In genomic region chr3:133945696-133946095, GRCh38 we compare ENCODE assay signal across 19 cellular contexts. TPM values are rescaled to one million over a fixed set of nuclear protein-coding genes. Genes with fewer than 3 reads are reported as not detected.
DNase-seq lines count a peak whose midpoint lies in the region; FAIRE-seq and TF ChIP-seq lines count a peak whose summit lies in the region.
"Had no signal": no experiment of that assay in that cellular context is flagged by ENCODE, and none has a peak within 500 bp of the region (broad histone marks: within the 10 kb centered on the region; RNA-seq: fewer than 3 reads in every experiment).

No MANE protein-coding gene starts in this region.

- dilution Hi-C loops in keratinocyte (cut with MboI; ENCODE audit: extremely low pct_ligation_motif_present, low sequenced_read_pairs), result no loop called here

- H3K4me2 ChIP-seq in Loucy (ENCODE audit: low read depth, low read length, poor library complexity, severe bottlenecking) (peak overlapping the region; percentile 14), keratinocyte (ENCODE audit: control insufficient read depth, extremely low read depth, insufficient read depth, low read depth, low read length) (peak overlapping the region; percentile 60)
- H3K4me2 ChIP-seq: neural progenitor cell had no signal

- DNase-seq in T1000 (lab: John Stamatoyannopoulos, UW) (peak; percentile 7), keratinocyte (ENCODE audit: low read depth, low spot score) (no peak), stomach (no peak), A172 (ENCODE audit: low spot score) (no peak), KBM-7 (no peak), NCI-H2081 (lab: John Stamatoyannopoulos, UW) (no peak), small intestine (no peak)
- DNase-seq: activated CD8-positive, alpha-beta T cell treated with anti-CD3 and anti-CD28 coated beads, Interleukin-2, amount 10 ng/mL, durations not matched to agents 7 days and 5 days; activated naive CD4-positive, alpha-beta T cell treated with anti-CD3 and anti-CD28 coated beads for 36 hours; activated T-cell treated with anti-CD3 and anti-CD28 coated beads, Interleukin-2, amount 50 U/mL, for 4 hours; erythroblast; H9; mucosa of descending colon; NCI-H1694; stimulated activated CD4-positive, alpha-beta T cell treated with anti-CD3 and anti-CD28 coated beads, Interleukin-12 subunit alpha, Interleukin-12 subunit beta, amount 100 ng/mL, for 4 hours had no signal

- H3K4me3 ChIP-seq in Loucy (ENCODE audit: low read length, poor library complexity, severe bottlenecking), result no peak overlapping the region
- H3K4me3 ChIP-seq in keratinocyte (ENCODE audit: control insufficient read depth in 2 of 3, extremely low read depth in 1 of 3, insufficient read depth in 2 of 3, low read depth in 1 of 3, low read length in 3 of 3), result no peak overlapping the region
- no peak overlapping the region for H3K4me3 ChIP-seq in stomach
- H3K4me3 ChIP-seq in small intestine (ENCODE audit: low read depth in 1 of 2, low read length in 2 of 2), result no peak overlapping the region
- H3K4me3 ChIP-seq: mucosa of descending colon, neural progenitor cell, SK-N-MC had no signal

- FAIRE-seq in keratinocyte (lab: Jason Lieb, UNC), result peak; percentile 34
- no peak for FAIRE-seq in small intestine (lab: Jason Lieb, UNC)

- no peaks in the 10 kb centered on the region for H3K27me3 ChIP-seq in Loucy (ENCODE audit: insufficient read depth, low read length, poor library complexity, severe bottlenecking)
- peaks cover 74% of the 10 kb centered on the region for H3K27me3 ChIP-seq in keratinocyte (ENCODE audit: control insufficient read depth, extremely low read depth, insufficient read depth, low read length)
- no peaks in the 10 kb centered on the region for H3K27me3 ChIP-seq in stomach
- H3K27me3 ChIP-seq in small intestine (ENCODE audit: control insufficient read depth in 2 of 2, insufficient read depth in 2 of 2, low read length in 2 of 2), result no peaks in the 10 kb centered on the region
- H3K27me3 ChIP-seq: neural progenitor cell had no signal

- no peak for TF ChIP-seq EP300 in stomach (IDR thresholded peaks at IDR 0.05)

- no peaks in the 10 kb centered on the region for H3K9me2 ChIP-seq in Loucy (replicated peaks; ENCODE audit: low read depth, low read length)

- H3K36me3 ChIP-seq in Loucy (ENCODE audit: insufficient read depth, low read length) (no peaks in the 10 kb centered on the region), keratinocyte (ENCODE audit: control insufficient read depth in 2 of 2, extremely low read depth in 1 of 2, insufficient read depth in 2 of 2, low read length in 2 of 2) (no peaks in the 10 kb centered on the region), stomach (no peaks in the 10 kb centered on the region), small intestine (ENCODE audit: control insufficient read depth in 2 of 2, insufficient read depth in 2 of 2, low read length in 2 of 2) (no peaks in the 10 kb centered on the region)
- H3K36me3 ChIP-seq: neural progenitor cell had no signal

- 61 to 69% (median 66%) methylated on average over 7 of the region's 7 CpGs for WGBS in stomach, 5 donors
- WGBS in small intestine, 3 donors, result 80 to 85% (median 84%) methylated on average over 7 of the region's 7 CpGs

- H3K9me3 ChIP-seq in Loucy (ENCODE audit: insufficient read depth, low read depth, low read length) (no peaks in the 10 kb centered on the region), keratinocyte (ENCODE audit: control insufficient read depth, low read depth, low read length) (no peaks in the 10 kb centered on the region), stomach (no peaks in the 10 kb centered on the region), small intestine (ENCODE audit: control insufficient read depth, low read depth) (no peaks in the 10 kb centered on the region)
- H3K9me3 ChIP-seq: mucosa of descending colon had no signal

- H3K4me1 ChIP-seq in Loucy (ENCODE audit: insufficient read depth, low read length, poor library complexity, severe bottlenecking) (peaks cover 53% of the 10 kb centered on the region), keratinocyte (ENCODE audit: control insufficient read depth, extremely low read depth, insufficient read depth, low read length) (peaks cover 30% of the 10 kb centered on the region), stomach (peaks cover 20 to 52% (median 35%) of the 10 kb centered on the region in 4 donors), small intestine (ENCODE audit: control insufficient read depth in 2 of 2, insufficient read depth in 1 of 2, low read depth in 1 of 2, low read length in 1 of 2) (peaks cover 4 to 12% of the 10 kb centered on the region in 2 donors)
- H3K4me1 ChIP-seq: neural progenitor cell had no signal

- no peaks in the 10 kb centered on the region for H3F3A ChIP-seq in Loucy (ENCODE audit: low read depth)

- H4K20me1 ChIP-seq in Loucy (ENCODE audit: insufficient read depth, low read length, poor library complexity, severe bottlenecking) (no peaks in the 10 kb centered on the region), keratinocyte (ENCODE audit: control insufficient read depth, extremely low read depth, insufficient read depth, low read length) (peaks cover 12% of the 10 kb centered on the region)

- H3K79me2 ChIP-seq in Loucy (ENCODE audit: insufficient read depth, low read length) (no peaks in the 10 kb centered on the region), keratinocyte (ENCODE audit: control insufficient read depth, insufficient read depth, low read length) (no peaks in the 10 kb centered on the region)

- H3K9ac ChIP-seq in Loucy (ENCODE audit: low read depth, low read length, poor library complexity, severe bottlenecking) (no peak overlapping the region), keratinocyte (ENCODE audit: control insufficient read depth, extremely low read depth, insufficient read depth, low read length) (no peak overlapping the region)
- H3K9ac ChIP-seq: neural progenitor cell had no signal

- in situ Hi-C loops in KBM-7 (cut with MboI; ENCODE audit: low pct_unique_long_range_greater_than_20kb, low sequenced_read_pairs), result no loop called here

- H2AFZ ChIP-seq in Loucy (ENCODE audit: low read length) (no peak overlapping the region), keratinocyte (ENCODE audit: control insufficient read depth, low read length) (no peak overlapping the region)
- H2AFZ ChIP-seq: neural progenitor cell had no signal

- no peak for TF ChIP-seq CTCF in Loucy (conservative IDR thresholded peaks at IDR 0.05; ENCODE audit: low read length)
- TF ChIP-seq CTCF in keratinocyte (optimal IDR thresholded peaks at IDR 0.05 in 1 of 3, IDR thresholded peaks at IDR 0.05 in 1 of 3, conservative IDR thresholded peaks at IDR 0.05 in 1 of 3; ENCODE audit: extremely low read depth in 1 of 3, insufficient read depth in 2 of 3, low read length in 3 of 3), result no peak
- no peak for TF ChIP-seq CTCF in stomach (IDR thresholded peaks at IDR 0.05)

- intact Hi-C loops in stomach (cut with DNase I; ENCODE audit: low total_unique reads), result no loop called here

- no peak for TF ChIP-seq POLR2A in stomach (IDR thresholded peaks at IDR 0.05)

- no peaks in the 10 kb centered on the region for H3K9me1 ChIP-seq in keratinocyte (ENCODE audit: control insufficient read depth, extremely low read depth, insufficient read depth, low read length)

- H3K27ac ChIP-seq in keratinocyte (ENCODE audit: control insufficient read depth, insufficient read depth, low read length), result no peak overlapping the region
- H3K27ac ChIP-seq in stomach, result peak overlapping the region in 3 of 5 donors; percentile 40 to 64 (median 60)
- H3K27ac ChIP-seq in small intestine (ENCODE audit: low read depth in 1 of 2, low read length in 1 of 2), result peak overlapping the region in 1 of 2 donors; percentile 26
- H3K27ac ChIP-seq: neural progenitor cell, SK-N-MC had no signal

RNA-seq across cellular contexts. Expression of gene RAB6B, which starts 50.0 kb away (rescaled TPM):
- polyA plus RNA-seq in keratinocyte (2.2 to 5.5 TPM (median 2.9 TPM) in 3 replicates), stomach (1 to 10 TPM; 1.9 to 7.5 (median 1.9) TPM), small intestine (1 to 10 TPM in 1 of 3 donors, under 1 TPM in 1, not detected in 1; 0.27 to 7.5 TPM)
- polyA plus RNA-seq in keratinocyte (2011; ENCODE audit: low read depth), result 2.1 TPM
- polyA plus RNA-seq in keratinocyte (2011; cell fraction: cytosol; rRNA removed), result 5.9 and 6.5 TPM in 2 replicates
- polyA plus RNA-seq in keratinocyte (2011; cell fraction: nucleus; rRNA removed), result 6.3 and 7.9 TPM in 2 replicates
- polyA plus RNA-seq in keratinocyte (2012; ENCODE audit: low replicate concordance), result 1.6 and 4.3 TPM in 2 replicates
- polyA minus RNA-seq in keratinocyte, result 2.0 to 9.2 TPM (median 6.3 TPM) in 3 replicates
- 2.7 TPM for polyA minus RNA-seq in keratinocyte (2011; cell fraction: cytosol; rRNA and poly(A)+ RNA removed)
- 3.4 and 4.8 TPM in 2 replicates for polyA minus RNA-seq in keratinocyte (2011; cell fraction: nucleus; rRNA and poly(A)+ RNA removed)
- 1 to 10 TPM in 3 of 5 donors, under 1 TPM in 2; 0.58 to 6.1 (median 1.2) TPM for total RNA-seq in stomach
- total RNA-seq in A172 (2014; rRNA removed; shearing (Covaris generic)), result 0.33 and 1.3 TPM in 2 replicates
- total RNA-seq: activated naive CD4-positive, alpha-beta T cell treated with anti-CD3 and anti-CD28 coated beads for 36 hours; OCI-LY7 had no signal
